ENCODE assay signal across 8 cellular contexts in the genomic region with DNA sequence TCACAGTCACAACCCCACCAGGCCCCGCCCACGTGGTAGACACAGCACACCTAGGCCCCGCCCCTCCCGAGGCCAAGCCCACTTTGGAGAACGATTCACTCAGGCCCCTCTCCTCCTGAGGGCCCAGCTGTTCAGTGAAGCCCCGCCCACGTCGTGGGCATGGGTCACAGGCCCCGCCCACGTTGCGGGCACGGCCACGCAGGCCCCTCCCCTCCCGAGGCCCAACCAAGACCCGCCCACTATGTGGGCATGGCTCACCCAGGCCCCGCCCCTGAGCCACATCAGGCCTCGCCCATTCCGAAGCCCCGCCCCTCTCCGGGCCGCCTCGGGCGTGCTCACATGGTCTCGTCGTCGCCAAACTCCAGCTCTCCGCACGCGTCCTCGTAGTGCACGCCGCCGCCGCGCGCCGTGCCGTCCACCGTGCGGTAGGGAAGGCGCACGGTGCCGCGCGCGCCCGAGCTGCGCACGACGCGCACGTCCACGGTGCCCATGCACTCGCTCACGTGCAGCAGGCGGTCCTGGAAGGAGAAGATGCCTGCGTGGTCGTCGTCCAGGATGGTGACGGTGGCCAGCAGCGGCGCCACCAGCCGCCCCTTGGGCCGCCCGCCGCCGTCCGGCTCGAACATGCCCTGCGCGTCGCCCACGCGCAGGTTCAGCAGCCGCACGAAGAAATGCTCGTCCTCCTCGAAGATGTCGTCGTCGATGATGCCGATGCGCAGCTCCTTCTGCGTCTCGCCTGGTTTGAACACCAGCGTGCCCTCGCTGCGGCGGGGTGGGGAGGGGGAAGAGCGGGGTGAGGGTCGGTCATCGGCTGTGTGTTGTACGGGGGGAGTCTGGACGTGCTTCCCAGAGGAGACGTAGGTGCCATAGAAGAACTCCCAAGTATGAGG. TPM values are rescaled to one million over a fixed set of nuclear protein-coding genes. Genes with fewer than 3 reads are reported as not detected.
DNase-seq lines count a peak whose midpoint lies in the region; ATAC-seq and TF ChIP-seq lines count a peak whose summit lies in the region.

No MANE protein-coding gene starts in this region.

- H3K36me3 ChIP-seq in Panc1 (ENCODE audit: control insufficient read depth, insufficient read depth, low read length) (no peaks in the 10 kb centered on the region), heart left ventricle (no peaks in the 10 kb centered on the region), psoas muscle (ENCODE audit: insufficient read depth in 1 of 2, low read depth in 1 of 2) (no peaks in the 10 kb centered on the region)

- CTCF ChIA-PET in Panc1 (lab: Charles Lee), result interaction anchor here (0.6 kb wide), 2 partner anchors 161 to 247 kb away, joined by 4 read pairs; no protein-coding TSS in a partner anchor
- CTCF ChIA-PET in activated naive CD4-positive, alpha-beta T cell treated with anti-CD3 and anti-CD28 coated beads, Interleukin-2, amount 10 ng/mL, durations not matched to agents 7 days and 5 days (lab: Charles Lee), result interaction anchor here (1.5 kb wide), 1 partner anchor 11 kb away, joined by 5 read pairs; no protein-coding TSS in a partner anchor

- no peaks in the 10 kb centered on the region for H3K36me3 Mint-ChIP-seq in activated naive CD4-positive, alpha-beta T cell treated with anti-CD3 and anti-CD28 coated beads, Interleukin-2, amount 10 ng/mL, durations not matched to agents 7 days and 5 days

- POLR2A ChIA-PET in Panc1 (lab: Charles Lee), result interaction anchor here (0.6 kb wide), 1 partner anchor 399 kb away, joined by 16 read pairs; no protein-coding TSS in a partner anchor

- H3K27me3 Mint-ChIP-seq in activated naive CD4-positive, alpha-beta T cell treated with anti-CD3 and anti-CD28 coated beads, Interleukin-2, amount 10 ng/mL, durations not matched to agents 7 days and 5 days, result peaks cover 90% of the 10 kb centered on the region

- whole genome bisulfite sequencing in heart left ventricle, 4 donors, result 4 to 5% (median 4%) methylated on average over 58 to 95 of the region's 95 CpGs
- WGBS in psoas muscle, 3 donors, result 1 to 4% (median 4%) methylated on average over 83 to 95 of the region's 95 CpGs

- peaks cover 50% of the 10 kb centered on the region for H3K4me1 Mint-ChIP-seq in activated naive CD4-positive, alpha-beta T cell treated with anti-CD3 and anti-CD28 coated beads, Interleukin-2, amount 10 ng/mL, durations not matched to agents 7 days and 5 days

- intact Hi-C loops in Panc1 (cut with micrococcal nuclease; ENCODE audit: unreplicated experiment) (no loop called here), heart left ventricle (cut with DNase I) (no loop called here), psoas muscle (cut with DNase I) (no loop called here), posterior vena cava (cut with DNase I) (no loop called here)

- peak; percentile 39 for ATAC-seq in Panc1
- peak in 3 of 4 donors; percentile 30 to 61 (median 56) for ATAC-seq in heart left ventricle
- ATAC-seq in psoas muscle, result peak; percentile 65 to 90 (median 81)
- ATAC-seq in HG03135 (IDR thresholded peaks at IDR 0.05; ENCODE audit: unreplicated experiment), result no peak

- in situ Hi-C loops in Panc1 (cut with HindIII; ENCODE audit: low pct_unique_long_range_greater_than_20kb, low sequenced_read_pairs), result no loop called here

- H3K27ac Mint-ChIP-seq in activated naive CD4-positive, alpha-beta T cell treated with anti-CD3 and anti-CD28 coated beads, Interleukin-2, amount 10 ng/mL, durations not matched to agents 7 days and 5 days, result no peak overlapping the region

- no peak overlapping the region for H3K27ac ChIP-seq in Panc1 (ENCODE audit: low read length)
- H3K27ac ChIP-seq in heart left ventricle, result no peak overlapping the region
- no peak overlapping the region for H3K27ac ChIP-seq in psoas muscle

- BruUV-seq in Panc1 (replicated peaks; lab: Mats Ljungman, UMichigan), result no TSS peak

- H3K9me3 Mint-ChIP-seq in activated naive CD4-positive, alpha-beta T cell treated with anti-CD3 and anti-CD28 coated beads, Interleukin-2, amount 10 ng/mL, durations not matched to agents 7 days and 5 days, result peaks cover 4% of the 10 kb centered on the region

- H3K4me3 ChIP-seq in GM12865 (ENCODE audit: low read depth, low read length) (no peak overlapping the region), Panc1 (ENCODE audit: low read depth in 2 of 2, low read length in 2 of 2) (no peak overlapping the region), heart left ventricle (peak overlapping the region in 3 of 12 donors; percentile 10 to 18 (median 15)), psoas muscle (peak overlapping the region; percentile 15)

- TF ChIP-seq POLR2A in heart left ventricle (IDR thresholded peaks at IDR 0.05), result no peak

- peak; percentile 41 for DNase-seq in GM12865 (ENCODE audit: low read depth)
- DNase-seq in Panc1 (ENCODE audit: low read depth, low spot score), result no peak
- DNase-seq in activated naive CD4-positive, alpha-beta T cell treated with anti-CD3 and anti-CD28 coated beads, Interleukin-2, amount 10 ng/mL, durations not matched to agents 7 days and 5 days, result peak; percentile 77
- peak in 1 of 5 donors; percentile 63 for DNase-seq in heart left ventricle
- DNase-seq in psoas muscle, result peak; percentile 37 to 76
- no peak for DNase-seq in HuH-7.5 (ENCODE audit: low spot score)
- DNase-seq in posterior vena cava (ENCODE audit: low spot score), result no peak

- H3K27me3 ChIP-seq in Panc1 (ENCODE audit: control insufficient read depth, insufficient read depth, low read length) (peaks cover 5% of the 10 kb centered on the region; the same call in 1 of the 2 replicates), heart left ventricle (peaks cover 41 to 83% (median 73%) of the 10 kb centered on the region in 9 donors), psoas muscle (ENCODE audit: insufficient read depth in 3 of 3, low read length in 2 of 3) (peaks cover 0 to 91% (median 24%) of the 10 kb centered on the region in 3 donors)

- no peak overlapping the region for H3K4me3 Mint-ChIP-seq in activated naive CD4-positive, alpha-beta T cell treated with anti-CD3 and anti-CD28 coated beads, Interleukin-2, amount 10 ng/mL, durations not matched to agents 7 days and 5 days

- TF ChIP-seq CTCF in GM12865 (IDR thresholded peaks at IDR 0.05; ENCODE audit: insufficient read depth, low read depth, low read length, missing control alignments) (no peak), Panc1 (IDR thresholded peaks at IDR 0.05) (no peak), heart left ventricle (IDR thresholded peaks at IDR 0.05) (no peak), psoas muscle (IDR thresholded peaks at IDR 0.05) (no peak)

- H3K4me1 ChIP-seq in Panc1 (ENCODE audit: control insufficient read depth, insufficient read depth, low read length) (no peaks in the 10 kb centered on the region), heart left ventricle (peaks cover 0 to 32% (median 6%) of the 10 kb centered on the region in 12 donors), psoas muscle (no peaks in the 10 kb centered on the region)

- H3K9me3 ChIP-seq in Panc1 (ENCODE audit: control insufficient read depth, insufficient read depth, low read depth, low read length) (no peaks in the 10 kb centered on the region), heart left ventricle (no peaks in the 10 kb centered on the region), psoas muscle (no peaks in the 10 kb centered on the region)

RNA-seq across cellular contexts. Expression of a gene that starts 24.0 kb away (rescaled TPM):
- 0.10 TPM for total RNA-seq in Panc1 (2021; ENCODE audit: unreplicated experiment)
- 1.2 TPM for polyA plus RNA-seq in Panc1 (2012; ENCODE audit: insufficient read length)
- under 1 TPM in 6 of 9 donors, not detected in 3; 0.08 to 0.67 (median 0.30) TPM for total RNA-seq in heart left ventricle
- under 1 TPM in 1 of 2 donors, not detected in 1; 0.12 TPM for polyA plus RNA-seq in heart left ventricle
- under 1 TPM; 0.13 to 0.54 (median 0.25) TPM for total RNA-seq in psoas muscle
- polyA plus RNA-seq in psoas muscle, result under 1 TPM in 2 of 3 donors, not detected in 1; 0.12 to 0.18 TPM
- total RNA-seq in posterior vena cava, result under 1 TPM; 0.56 to 0.67 TPM

RNA-seq across cellular contexts. Expression of a gene that starts 28.4 kb away (rescaled TPM):
- total RNA-seq in Panc1 (2021; ENCODE audit: unreplicated experiment) (11.3 TPM), heart left ventricle (1 to 10 TPM; 1.8 to 6.0 (median 2.5) TPM), psoas muscle (1 to 10 TPM; 1.3 to 2.1 (median 1.8) TPM), posterior vena cava (10 to 100 TPM; 24.3 to 26.0 TPM)
- polyA plus RNA-seq in Panc1 (2012; ENCODE audit: insufficient read length), result 20.1 TPM
- polyA plus RNA-seq in heart left ventricle (1 to 10 TPM; 2.4 to 3.7 TPM), psoas muscle (1 to 10 TPM in 2 of 3 donors, under 1 TPM in 1; 0.83 to 2.4 (median 1.4) TPM)

RNA-seq across cellular contexts. Expression of a gene that starts 36.3 kb away (rescaled TPM):
- total RNA-seq in Panc1 (2021; ENCODE audit: unreplicated experiment) (26.5 TPM), heart left ventricle (1 to 10 TPM; 3.2 to 9.5 (median 7.0) TPM), psoas muscle (10 to 100 TPM in 1 of 4 donors, 1 to 10 TPM in 3; 5.9 to 11.2 (median 8.1) TPM), posterior vena cava (1 to 10 TPM; 6.5 to 7.9 TPM)
- 21.9 TPM for polyA plus RNA-seq in Panc1 (2012; ENCODE audit: insufficient read length)
- polyA plus RNA-seq in heart left ventricle (10 to 100 TPM in 1 of 2 donors, 1 to 10 TPM in 1; 9.4 to 15.8 TPM), psoas muscle (10 to 100 TPM in 1 of 3 donors, 1 to 10 TPM in 2; 3.8 to 21.5 (median 9.7) TPM)

Comparison
In these comparisons a context has a peak if more than half of its experiments do, and no peak if none do; other contexts are left out.
1. DNase-seq: peak in GM12865 (single experiment), activated naive CD4-positive, alpha-beta T cell treated with anti-CD3 and anti-CD28 coated beads, Interleukin-2, amount 10 ng/mL, durations not matched to agents 7 days and 5 days (single experiment) and psoas muscle (2 of 2); none in Panc1 (single experiment), HuH-7.5 (single experiment) and posterior vena cava (single experiment).